19 cellular contexts compared by ENCODE assay signal in genomic region chr1:185517808-185518419, GRCh38.
"Had no signal": no experiment of that assay in that cellular context is flagged by ENCODE, and none has a peak within 500 bp of the region (broad histone marks: within the 10 kb centered on the region; RNA-seq: fewer than 3 reads in every experiment).

No MANE protein-coding gene starts in this region.

- H3K36me3 ChIP-seq: esophagus muscularis mucosa, left ventricle myocardium inferior, stomach, thoracic aorta had no signal

- H3K4me3 ChIP-seq: dorsolateral prefrontal cortex, esophagus muscularis mucosa, left ventricle myocardium inferior, mucosa of descending colon, stomach, thoracic aorta had no signal

- H3K27ac Mint-ChIP-seq: activated naive CD8-positive, alpha-beta T cell treated with anti-CD3 and anti-CD28 coated beads, Interleukin-2, amount 50 U/mL, for 24 hours; activated T-helper 17 cell treated with anti-CD3 and anti-CD28 coated beads, Interleukin-2, amount 50 U/mL, for 72 hours; naive thymus-derived CD4-positive, alpha-beta T cell had no signal

- H3K27me3 ChIP-seq: dorsolateral prefrontal cortex, esophagus muscularis mucosa, stomach had no signal

- H3K27ac ChIP-seq: dorsolateral prefrontal cortex, esophagus muscularis mucosa, left ventricle myocardium inferior, parathyroid adenoma, stomach, thoracic aorta had no signal

- H3K27me3 Mint-ChIP-seq: activated T-helper 17 cell treated with anti-CD3 and anti-CD28 coated beads, Interleukin-2, amount 50 U/mL, for 72 hours had no signal

- H3K4me1 Mint-ChIP-seq: activated T-helper 17 cell treated with anti-CD3 and anti-CD28 coated beads, Interleukin-2, amount 50 U/mL, for 72 hours had no signal

- ATAC-seq: activated naive CD8-positive, alpha-beta T cell treated with anti-CD3 and anti-CD28 coated beads, Interleukin-2, amount 50 U/mL, for 24 hours; activated T-helper 17 cell treated with anti-CD3 and anti-CD28 coated beads, Interleukin-2, amount 50 U/mL, for 72 hours; mucosa of descending colon; naive thymus-derived CD4-positive, alpha-beta T cell had no signal

- DNase-seq: activated CD4-positive, alpha-beta T cell treated with anti-CD3 and anti-CD28 coated beads, Interleukin-2, amount 50 U/mL, for 4 hours; activated CD4-positive, CD25-positive, alpha-beta regulatory T cell treated with anti-CD3 and anti-CD28 coated beads, Interleukin-2, amount 50 U/mL, for 72 hours; activated naive CD4-positive, alpha-beta T cell treated with Interleukin-2 at 50 U/mL for 16 hours; activated naive CD8-positive, alpha-beta T cell treated with anti-CD3 and anti-CD28 coated beads, Interleukin-2, amount 50 U/mL, for 24 hours; aorta; dorsolateral prefrontal cortex; glutamatergic neuron; hypothalamus; left ventricle myocardium inferior; mucosa of descending colon; naive thymus-derived CD4-positive, alpha-beta T cell; stimulated activated CD4-positive, alpha-beta T cell treated with anti-CD3 and anti-CD28 coated beads, Interleukin-12 subunit alpha, Interleukin-12 subunit beta, amount 100 ng/mL, for 4 hours; stimulated activated CD4-positive, alpha-beta T cell treated with anti-CD3 and anti-CD28 coated beads, Interleukin-2, amount 100 ng/mL, for 24 hours; stomach; T-helper 9 cell had no signal

- H3K4me1 ChIP-seq: esophagus muscularis mucosa, left ventricle myocardium inferior, parathyroid adenoma, stomach had no signal

- H3K4me3 Mint-ChIP-seq: activated naive CD8-positive, alpha-beta T cell treated with anti-CD3 and anti-CD28 coated beads, Interleukin-2, amount 50 U/mL, for 24 hours; activated T-helper 17 cell treated with anti-CD3 and anti-CD28 coated beads, Interleukin-2, amount 50 U/mL, for 72 hours; naive thymus-derived CD4-positive, alpha-beta T cell had no signal

- H3K9me3 ChIP-seq: esophagus muscularis mucosa, thoracic aorta had no signal
